Comparison of ENCODE assay signal across 34 cellular contexts in the genomic region with DNA sequence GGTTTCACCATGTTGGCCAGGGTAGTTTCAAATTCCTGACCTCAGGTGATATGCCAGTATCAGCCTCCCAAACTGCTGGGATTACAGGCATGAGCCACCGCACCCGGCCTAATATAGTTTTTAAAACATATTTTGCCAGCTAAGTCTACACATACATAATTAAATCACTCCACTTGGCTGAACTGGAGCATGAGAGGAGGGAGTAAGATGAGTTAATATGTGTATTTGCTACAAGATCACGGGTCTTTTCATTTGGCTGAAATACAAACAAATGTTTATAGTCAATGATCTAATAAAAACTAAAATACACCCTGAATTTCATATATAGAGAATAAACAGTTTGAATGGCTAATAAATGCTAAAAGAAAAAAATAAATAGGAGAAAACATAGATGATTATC. TPM values are rescaled to one million over a fixed set of nuclear protein-coding genes. Genes with fewer than 3 reads are reported as not detected.
DNase-seq lines count a peak whose midpoint lies in the region; ATAC-seq and TF ChIP-seq lines count a peak whose summit lies in the region.
"Had no signal": no experiment of that assay in that cellular context is flagged by ENCODE, and none has a peak within 500 bp of the region (broad histone marks: within the 10 kb centered on the region; RNA-seq: fewer than 3 reads in every experiment).

No MANE protein-coding gene starts in this region.

- H3K9me3 ChIP-seq in prostate gland = no peaks in the 10 kb centered on the region
- H3K9me3 ChIP-seq in naive thymus-derived CD4-positive, alpha-beta T cell (ENCODE audit: control insufficient read depth in 2 of 3, low read length in 3 of 3) = no peaks in the 10 kb centered on the region
- H3K9me3 ChIP-seq: A549; BE2C; BLaER1; BLaER1 treated with 17β-estradiol and CSF1 and Interleukin-3, amounts not matched to agents 10 nM and 100 nM; Caco-2 had no signal

- intact Hi-C loops in prostate gland (cut with DNase I) = no loop called here
- intact Hi-C loops in naive thymus-derived CD4-positive, alpha-beta T cell (cut with micrococcal nuclease) = no loop called here

- H3K27me3 ChIP-seq in prostate gland (replicated peaks; ENCODE audit: insufficient read depth) = no peaks in the 10 kb centered on the region
- no peaks in the 10 kb centered on the region for H3K27me3 ChIP-seq in naive thymus-derived CD4-positive, alpha-beta T cell (ENCODE audit: control insufficient read depth in 2 of 2, insufficient read depth in 2 of 2, low read length in 2 of 2)
- H3K27me3 ChIP-seq: BLaER1; BLaER1 treated with 17β-estradiol and CSF1 and Interleukin-3, amounts not matched to agents 10 nM and 100 nM had no signal

- peak; percentile 98 for DNase-seq in LNCaP clone FGC (ENCODE audit: low read depth)
- DNase-seq in prostate gland (ENCODE audit: low spot score) = no peak
- DNase-seq in naive thymus-derived CD4-positive, alpha-beta T cell = no peak
- DNase-seq in nucleus accumbens (lab: John Stamatoyannopoulos, UW) = no peak
- DNase-seq: 8988T; ACHN; AML-193; BE2C; C1 segment of cervical spinal cord; Caco-2; Calu3; CD4-positive, alpha-beta memory T cell; CD4-positive, alpha-beta T cell; CD4-positive, CD25-positive, alpha-beta regulatory T cell; CD8-positive, alpha-beta memory T cell; CD8-positive, alpha-beta T cell; COR-L47; DMS 273 treated with DMSO at 0.1 percent for 48 hours; DMS153; DMS53; DMS79; DMS79 treated with DMSO at 0.1 percent for 48 hours; DND-41; EL had no signal

- no peak overlapping the region for H3K4me3 Mint-ChIP-seq in naive thymus-derived CD4-positive, alpha-beta T cell
- H3K4me3 Mint-ChIP-seq: B cell; CD14-positive monocyte; CD4-positive, alpha-beta memory T cell; CD4-positive, alpha-beta T cell; CD4-positive, CD25-positive, alpha-beta regulatory T cell; CD8-positive, alpha-beta memory T cell; CD8-positive, alpha-beta T cell had no signal

- H3K4me3 ChIP-seq in LNCaP clone FGC (ENCODE audit: low read depth, low read length) (no peak overlapping the region), prostate gland (no peak overlapping the region)
- no peak overlapping the region for H3K4me3 ChIP-seq in naive thymus-derived CD4-positive, alpha-beta T cell (ENCODE audit: low read length)
- H3K4me3 ChIP-seq: A549; BLaER1; BLaER1 treated with 17β-estradiol and CSF1 and Interleukin-3, amounts not matched to agents 10 nM and 100 nM had no signal

- TF ChIP-seq POLR2A in prostate gland (IDR thresholded peaks at IDR 0.05) = no peak

- TF ChIP-seq CTCF in C4-2B (conservative IDR thresholded peaks at IDR 0.05) = no peak
- no peak for TF ChIP-seq CTCF in LNCaP clone FGC (IDR thresholded peaks at IDR 0.05; ENCODE audit: control insufficient read depth, extremely low read depth, insufficient read depth)
- TF ChIP-seq CTCF in VCaP (conservative IDR thresholded peaks at IDR 0.05) = no peak
- TF ChIP-seq CTCF in prostate gland (IDR thresholded peaks at IDR 0.05) = no peak

- H3K9me3 Mint-ChIP-seq in naive thymus-derived CD4-positive, alpha-beta T cell = no peaks in the 10 kb centered on the region
- H3K9me3 Mint-ChIP-seq: CD14-positive monocyte; CD4-positive, alpha-beta memory T cell; CD4-positive, alpha-beta T cell; CD4-positive, CD25-positive, alpha-beta regulatory T cell; CD8-positive, alpha-beta memory T cell; CD8-positive, alpha-beta T cell had no signal

- ATAC-seq in GM18858 (IDR thresholded peaks at IDR 0.05; ENCODE audit: unreplicated experiment) = no peak
- no peak for ATAC-seq in HG03159 (IDR thresholded peaks at IDR 0.05; ENCODE audit: unreplicated experiment)
- no peak for ATAC-seq in naive thymus-derived CD4-positive, alpha-beta T cell
- ATAC-seq: A549; CD8-positive, alpha-beta T cell had no signal

- peaks cover 0 to 8% (median 6%) of the 10 kb centered on the region in 5 donors for H3K36me3 Mint-ChIP-seq in naive thymus-derived CD4-positive, alpha-beta T cell
- H3K36me3 Mint-ChIP-seq: CD14-positive monocyte; CD4-positive, CD25-positive, alpha-beta regulatory T cell had no signal

- CTCF ChIA-PET in naive thymus-derived CD4-positive, alpha-beta T cell (lab: Charles Lee) = no interaction called here

- H3K27ac ChIP-seq in C4-2B = peak overlapping the region; percentile 97
- peak overlapping the region; percentile 96 for H3K27ac ChIP-seq in VCaP
- peak overlapping the region; percentile 45 to 70 for H3K27ac ChIP-seq in prostate gland
- H3K27ac ChIP-seq in naive thymus-derived CD4-positive, alpha-beta T cell (ENCODE audit: low read depth, low read length) = no peak overlapping the region
- H3K27ac ChIP-seq: 22Rv1; A549; BLaER1; BLaER1 treated with 17β-estradiol and CSF1 and Interleukin-3, amounts not matched to agents 10 nM and 100 nM had no signal

- no peak overlapping the region for H3K27ac Mint-ChIP-seq in naive thymus-derived CD4-positive, alpha-beta T cell
- H3K27ac Mint-ChIP-seq: B cell; CD14-positive monocyte; CD4-positive, alpha-beta memory T cell; CD4-positive, alpha-beta T cell; CD4-positive, CD25-positive, alpha-beta regulatory T cell; CD8-positive, alpha-beta T cell had no signal

- POLR2A ChIA-PET in naive thymus-derived CD4-positive, alpha-beta T cell (lab: Charles Lee) = interaction anchor here (0.6 kb wide), 1 partner anchor 47 kb away, joined by 6 read pairs; no protein-coding TSS in a partner anchor

- H3K36me3 ChIP-seq in prostate gland = no peaks in the 10 kb centered on the region
- H3K36me3 ChIP-seq in naive thymus-derived CD4-positive, alpha-beta T cell (ENCODE audit: control insufficient read depth in 2 of 3, insufficient read depth in 3 of 3, low read length in 3 of 3) = no peaks in the 10 kb centered on the region
- H3K36me3 ChIP-seq: BE2C; BLaER1; BLaER1 treated with 17β-estradiol and CSF1 and Interleukin-3, amounts not matched to agents 10 nM and 100 nM had no signal

- H3K4me1 ChIP-seq in prostate gland (replicated peaks) = no peaks in the 10 kb centered on the region
- H3K4me1 ChIP-seq in naive thymus-derived CD4-positive, alpha-beta T cell (ENCODE audit: control insufficient read depth in 2 of 2, insufficient read depth in 2 of 2, low read length in 2 of 2) = no peaks in the 10 kb centered on the region
- H3K4me1 ChIP-seq: A549, BE2C, BLaER1, Caco-2 had no signal

- 57% methylated on average over 3 of the region's 3 CpGs for WGBS in prostate gland

- no peaks in the 10 kb centered on the region for H3K4me1 Mint-ChIP-seq in naive thymus-derived CD4-positive, alpha-beta T cell
- H3K4me1 Mint-ChIP-seq: B cell; CD14-positive monocyte; CD4-positive, alpha-beta memory T cell; CD4-positive, CD25-positive, alpha-beta regulatory T cell; CD8-positive, alpha-beta memory T cell had no signal

- H3K27me3 Mint-ChIP-seq in naive thymus-derived CD4-positive, alpha-beta T cell = no peaks in the 10 kb centered on the region
- H3K27me3 Mint-ChIP-seq: B cell; CD4-positive, alpha-beta memory T cell; CD4-positive, alpha-beta T cell; CD8-positive, alpha-beta memory T cell had no signal

RNA-seq across cellular contexts. Expression of a gene that starts 25.3 kb away (rescaled TPM):
- 100 to 1,000 TPM in 1 of 2 donors, 10 to 100 TPM in 1; 42.9 to 233 TPM for total RNA-seq in prostate gland
- 1 to 10 TPM; 2.6 to 4.4 (median 3.0) TPM for total RNA-seq in naive thymus-derived CD4-positive, alpha-beta T cell
- 1 to 10 TPM; 2.0 to 2.9 TPM for polyA plus RNA-seq in naive thymus-derived CD4-positive, alpha-beta T cell

Comparison
In these comparisons a context has a peak if more than half of its experiments do, and no peak if none do; other contexts are left out.
1. RNA of a gene that starts 25.3 kb away (total RNA-seq): 42.9 to 233 TPM in prostate gland; 2.6 to 4.4 TPM in naive thymus-derived CD4-positive, alpha-beta T cell; every median in the first group is over 4 times any median in the second.